5 cellular contexts compared by ENCODE assay signal in the genomic region with DNA sequence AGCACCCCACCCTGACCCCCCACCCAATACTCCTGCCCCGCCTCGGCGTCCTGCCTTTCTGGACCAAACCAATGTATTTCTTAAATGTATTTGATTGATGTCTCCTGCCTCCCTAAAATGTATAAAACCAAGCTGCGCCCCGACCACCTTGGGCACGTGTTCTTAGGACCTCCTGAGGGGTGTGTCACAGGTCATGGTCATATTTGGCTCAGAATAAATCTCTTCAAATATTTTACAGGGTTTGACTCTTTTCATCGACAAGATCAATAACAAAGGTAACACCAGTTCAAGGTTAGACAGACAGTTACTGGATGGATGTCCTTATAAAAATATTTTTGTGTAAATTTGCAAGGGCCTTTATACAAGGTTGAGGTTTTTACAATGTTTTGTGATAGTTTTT. TPM values are rescaled to one million over a fixed set of nuclear protein-coding genes. Genes with fewer than 3 reads are reported as not detected.
"Had no signal": no experiment of that assay in that cellular context is flagged by ENCODE, and none has a peak within 500 bp of the region (broad histone marks: within the 10 kb centered on the region; RNA-seq: fewer than 3 reads in every experiment).

No MANE protein-coding gene starts in this region.

RNA-seq across cellular contexts. Expression of gene OR2B2, which starts 12.0 kb away (rescaled TPM):
- total RNA-seq: H1, H9, HT-29 had no signal
- polyA plus RNA-seq: GM23338, H1, IgD-negative memory B cell had no signal

RNA-seq across cellular contexts. Expression of gene OR2B6, which starts 56.8 kb away (rescaled TPM):
- total RNA-seq: GM23338, H1, H9, HT-29 had no signal
- polyA plus RNA-seq: IgD-negative memory B cell had no signal
